In genomic region chr13:79815041-79815440, GRCh38 we compare ENCODE assay signal across 25 cellular contexts.
DNase-seq lines count a peak whose midpoint lies in the region; ATAC-seq, FAIRE-seq and TF ChIP-seq lines count a peak whose summit lies in the region.
"Had no signal": no experiment of that assay in that cellular context is flagged by ENCODE, and none has a peak within 500 bp of the region (broad histone marks: within the 10 kb centered on the region; RNA-seq: fewer than 3 reads in every experiment).

No MANE protein-coding gene starts in this region.

- no peaks in the 10 kb centered on the region for H3K27me3 ChIP-seq in HepG2 (ENCODE audit: control insufficient read depth in 1 of 2, insufficient read depth in 2 of 2, low read length in 2 of 2)
- H3K27me3 ChIP-seq in right lobe of liver = no peaks in the 10 kb centered on the region
- no peaks in the 10 kb centered on the region for H3K27me3 ChIP-seq in endodermal cell (ENCODE audit: control insufficient read depth, insufficient read depth, low read length, poor library complexity, severe bottlenecking)
- H3K27me3 ChIP-seq: BE2C, BLaER1 had no signal

- H2AFZ ChIP-seq in HepG2 (ENCODE audit: low read length) = no peak overlapping the region

- FAIRE-seq in HepG2 (lab: Jason Lieb, UNC) = no peak
- FAIRE-seq: GM12891, GM19239 had no signal

- POLR2A ChIA-PET in HepG2 (lab: Yijun Ruan, JAX) (no interaction called here), HEK293 (lab: Yijun Ruan, JAX) (no interaction called here), WTC11 (lab: Charles Lee) (no interaction called here)

- in situ Hi-C loops in HepG2 (cut with HindIII; ENCODE audit: extremely low pct_ligation_motif_present, low pct_unique_long_range_greater_than_20kb) = no loop called here

- H3K27me3 Mint-ChIP-seq in WTC11 (ENCODE audit: low read depth) (no peaks in the 10 kb centered on the region), endodermal cell (ENCODE audit: insufficient read depth) (no peaks in the 10 kb centered on the region)
- H3K27me3 Mint-ChIP-seq: CD4-positive, alpha-beta memory T cell; CD4-positive, CD25-positive, alpha-beta regulatory T cell; CD8-positive, alpha-beta memory T cell had no signal

- no peak for TF ChIP-seq RAD21 in HepG2 (CRISPR knock-in tag; IDR thresholded peaks at IDR 0.05)

- H3K4me3 Mint-ChIP-seq in WTC11 (no peak overlapping the region), endodermal cell (no peak overlapping the region)
- H3K4me3 Mint-ChIP-seq: CD14-positive monocyte; CD4-positive, alpha-beta memory T cell; CD4-positive, CD25-positive, alpha-beta regulatory T cell; CD8-positive, alpha-beta memory T cell had no signal

- H3K36me3 ChIP-seq in HepG2 (replicated peaks in 1 of 2; ENCODE audit: control insufficient read depth in 1 of 2, insufficient read depth in 2 of 2, low read length in 2 of 2) (no peaks in the 10 kb centered on the region), right lobe of liver (no peaks in the 10 kb centered on the region), HEK293 (ENCODE audit: control insufficient read depth in 2 of 2, insufficient read depth in 1 of 2, low read length in 2 of 2) (no peaks in the 10 kb centered on the region), endodermal cell (ENCODE audit: control insufficient read depth, insufficient read depth, low read length) (no peaks in the 10 kb centered on the region)
- H3K36me3 ChIP-seq: BE2C, BLaER1 had no signal

- TF ChIP-seq EP300 in HepG2 (IDR thresholded peaks at IDR 0.05; ENCODE audit: low read depth in 2 of 2, low read length in 2 of 2) = no peak
- no peak for TF ChIP-seq EP300 in HepG2 (CRISPR knock-in tag; IDR thresholded peaks at IDR 0.05; ENCODE audit: borderline replicate concordance)

- BruUV-seq in HepG2 (replicated peaks; lab: Mats Ljungman, UMichigan) = no TSS peak

- intact Hi-C loops in HepG2 (cut with micrococcal nuclease; ENCODE audit: unreplicated experiment) (no loop called here), right lobe of liver (cut with DNase I) (no loop called here)

- peaks cover 3% of the 10 kb centered on the region; the same call in 1 of the 2 replicates for H3K9me3 Mint-ChIP-seq in WTC11
- peaks cover 7% of the 10 kb centered on the region for H3K9me3 Mint-ChIP-seq in endodermal cell

- CTCF ChIA-PET in HepG2 (lab: Yijun Ruan, JAX; ENCODE audit: low intra/inter-chr PET ratio, low total read pairs) = no interaction called here
- CTCF ChIA-PET in HEK293 (lab: Yijun Ruan, JAX) = interaction anchor here (0.6 kb wide), 1 partner anchor 179 kb away, joined by 7 read pairs; no protein-coding TSS in a partner anchor
- CTCF ChIA-PET in WTC11 (lab: Charles Lee) = no interaction called here

- no peaks in the 10 kb centered on the region for H3K36me3 Mint-ChIP-seq in WTC11
- H3K36me3 Mint-ChIP-seq in endodermal cell (ENCODE audit: low read depth) = no peaks in the 10 kb centered on the region
- H3K36me3 Mint-ChIP-seq: CD14-positive monocyte; CD4-positive, alpha-beta memory T cell; CD4-positive, CD25-positive, alpha-beta regulatory T cell had no signal

- TF ChIP-seq POLR2A in HepG2 (IDR thresholded peaks at IDR 0.05; ENCODE audit: insufficient read depth in 1 of 2, low read depth in 2 of 2, low read length in 2 of 2) (no peak), right lobe of liver (IDR thresholded peaks at IDR 0.05) (no peak)

- WGBS in HepG2 (ENCODE audit: low lambda C conversion rate) = 5% methylated on average over 1 of the region's 1 CpG
- 58% methylated on average over 1 of the region's 1 CpG for WGBS in right lobe of liver (ENCODE audit: insufficient coverage, low coverage, low lambda C conversion rate, missing lambda C conversion rate)
- WGBS in endodermal cell (ENCODE audit: insufficient coverage in 1 of 2, insufficient read length in 1 of 2), 2 experiments = 92% methylated on average over 1 of the region's 1 CpG; no CpG with 5 or more reads in 1 of the 2 experiments

- H3K4me1 ChIP-seq in HepG2 (ENCODE audit: insufficient read depth, low read length) = no peaks in the 10 kb centered on the region
- H3K4me1 ChIP-seq in right lobe of liver = no peaks in the 10 kb centered on the region
- no peaks in the 10 kb centered on the region for H3K4me1 ChIP-seq in HEK293 (ENCODE audit: control insufficient read depth, insufficient read depth, low read length)
- peaks cover 12% of the 10 kb centered on the region for H3K4me1 ChIP-seq in endodermal cell (ENCODE audit: control insufficient read depth, insufficient read depth, low read length)
- H3K4me1 ChIP-seq: BE2C had no signal

- H3K79me2 ChIP-seq in HepG2 (ENCODE audit: insufficient read depth, low read length) = no peaks in the 10 kb centered on the region

- no peak for TF ChIP-seq CTCF in HepG2 (CRISPR knock-in tag; IDR thresholded peaks at IDR 0.05)
- no peak for TF ChIP-seq CTCF in right lobe of liver (IDR thresholded peaks at IDR 0.05)
- no peak for TF ChIP-seq CTCF in HEK293 (tag by site-specific recombination; IDR thresholded peaks at IDR 0.05)
- no peak for TF ChIP-seq CTCF in WTC11 (IDR thresholded peaks at IDR 0.05)
- no peak for TF ChIP-seq CTCF in endodermal cell (conservative IDR thresholded peaks at IDR 0.05)

- H3K4me1 Mint-ChIP-seq in WTC11 (peaks cover 20% of the 10 kb centered on the region), endodermal cell (peaks cover 17% of the 10 kb centered on the region)
- H3K4me1 Mint-ChIP-seq: CD4-positive, alpha-beta memory T cell; CD4-positive, CD25-positive, alpha-beta regulatory T cell; CD8-positive, alpha-beta memory T cell had no signal

- H3K27ac ChIP-seq in HepG2 (ENCODE audit: extremely low read length, insufficient read depth, low read length) (no peak overlapping the region), right lobe of liver (no peak overlapping the region), HEK293 (ENCODE audit: extremely low read depth, low read depth, low read length) (no peak overlapping the region), endodermal cell (ENCODE audit: low read depth, low read length) (no peak overlapping the region)
- H3K27ac ChIP-seq: BLaER1 had no signal

- no peak overlapping the region for H3K4me2 ChIP-seq in HepG2 (ENCODE audit: low read depth, low read length)
- H3K4me2 ChIP-seq: BLaER1 had no signal

- H3K9ac ChIP-seq in HepG2 (ENCODE audit: insufficient read depth, low read depth, low read length) (no peak overlapping the region), endodermal cell (ENCODE audit: extremely low read depth, low read length, poor library complexity, severe bottlenecking) (no peak overlapping the region)
- H3K9ac ChIP-seq: BLaER1 had no signal

- H3K27ac Mint-ChIP-seq in WTC11 (no peak overlapping the region), endodermal cell (no peak overlapping the region)
- H3K27ac Mint-ChIP-seq: CD14-positive monocyte; CD4-positive, CD25-positive, alpha-beta regulatory T cell had no signal

- ATAC-seq in HepG2 (no peak), right lobe of liver (no peak), WTC11 (no peak)

- H3K4me3 ChIP-seq in HepG2 (replicated peaks in 1 of 3; ENCODE audit: insufficient read depth in 1 of 3, low read depth in 2 of 3, low read length in 3 of 3) (no peak overlapping the region), right lobe of liver (no peak overlapping the region), HEK293 (ENCODE audit: low read depth, low read length) (no peak overlapping the region), endodermal cell (ENCODE audit: low read length) (no peak overlapping the region)
- H3K4me3 ChIP-seq: BLaER1 had no signal

- no peaks in the 10 kb centered on the region; the same call in 1 of the 2 replicates for H3K9me3 ChIP-seq in HepG2 (ENCODE audit: low read length)
- H3K9me3 ChIP-seq in right lobe of liver = no peaks in the 10 kb centered on the region
- H3K9me3 ChIP-seq in HEK293 (ENCODE audit: control insufficient read depth, insufficient read depth, low read depth, low read length) = no peaks in the 10 kb centered on the region
- no peaks in the 10 kb centered on the region for H3K9me3 ChIP-seq in endodermal cell (ENCODE audit: control insufficient read depth, low read length)
- H3K9me3 ChIP-seq: BE2C, BLaER1 had no signal

- H4K20me1 ChIP-seq in HepG2 (ENCODE audit: insufficient read depth, low read length) = no peaks in the 10 kb centered on the region
- H4K20me1 ChIP-seq: BLaER1 had no signal

- DNase-seq in HepG2 (ENCODE audit: low spot score) = no peak
- DNase-seq in right lobe of liver = no peak
- no peak for DNase-seq in WTC11 (ENCODE audit: low spot score)
- no peak for DNase-seq in endodermal cell
- no peak for DNase-seq in activated CD4-positive, alpha-beta T cell treated with anti-CD3 and anti-CD28 coated beads, Interleukin-2, amount 50 U/mL, for 48 hours
- DNase-seq: 8988T; ACHN; BE2C; C1 segment of cervical spinal cord; CD4-positive, alpha-beta memory T cell; CD4-positive, CD25-positive, alpha-beta regulatory T cell; CD8-positive, alpha-beta memory T cell; COR-L47; DMS 273 treated with DMSO at 0.1 percent for 48 hours; DMS153; DMS53; DMS79; DND-41; EL; GDM1 had no signal

TF ChIP-seq in HepG2, 621 proteins besides CTCF, POLR2A, EP300 and RAD21:
- no peak for TF ChIP-seq ZNF260 (CRISPR knock-in tag; IDR thresholded peaks at IDR 0.05; ENCODE audit: borderline replicate concordance, low read depth)
- peak; percentile 55 for TF ChIP-seq HNRNPK (IDR thresholded peaks at IDR 0.05; ENCODE audit: low read depth, low read length, poor library complexity, severe bottlenecking)
TF ChIP-seq in HepG2: peak in this region for 1.

TF ChIP-seq in HEK293, 187 proteins besides CTCF, POLR2A, EP300 and RAD21:
- peak; percentile 99 for TF ChIP-seq PRDM1 (tag by site-specific recombination; IDR thresholded peaks at IDR 0.05)
- no peak for TF ChIP-seq ZNF274 (IDR thresholded peaks at IDR 0.05; ENCODE audit: low read length)
- TF ChIP-seq ZNF274 (tag by site-specific recombination; IDR thresholded peaks at IDR 0.05; ENCODE audit: borderline replicate concordance) = no peak
- TF ChIP-seq ZNF175 (tag by site-specific recombination; IDR thresholded peaks at IDR 0.05) = no peak

TF ChIP-seq in WTC11, 78 proteins besides CTCF, POLR2A, EP300 and RAD21:
- TF ChIP-seq, protein P1, sequence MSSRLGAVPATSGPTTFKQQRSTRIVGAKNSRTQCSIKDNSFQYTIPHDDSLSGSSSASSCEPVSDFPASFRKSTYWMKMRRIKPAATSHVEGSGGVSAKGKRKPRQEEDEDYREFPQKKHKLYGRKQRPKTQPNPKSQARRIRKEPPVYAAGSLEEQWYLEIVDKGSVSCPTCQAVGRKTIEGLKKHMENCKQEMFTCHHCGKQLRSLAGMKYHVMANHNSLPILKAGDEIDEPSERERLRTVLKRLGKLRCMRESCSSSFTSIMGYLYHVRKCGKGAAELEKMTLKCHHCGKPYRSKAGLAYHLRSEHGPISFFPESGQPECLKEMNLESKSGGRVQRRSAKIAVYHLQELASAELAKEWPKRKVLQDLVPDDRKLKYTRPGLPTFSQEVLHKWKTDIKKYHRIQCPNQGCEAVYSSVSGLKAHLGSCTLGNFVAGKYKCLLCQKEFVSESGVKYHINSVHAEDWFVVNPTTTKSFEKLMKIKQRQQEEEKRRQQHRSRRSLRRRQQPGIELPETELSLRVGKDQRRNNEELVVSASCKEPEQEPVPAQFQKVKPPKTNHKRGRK (CRISPR knock-in tag; IDR thresholded peaks at IDR 0.05; ENCODE audit: borderline replicate concordance) = 0 out of 2 replicates have a peak, but pooled peaks have one; percentile 19
- TF ChIP-seq ZNF219 (CRISPR knock-in tag; IDR thresholded peaks at IDR 0.05; ENCODE audit: borderline replicate concordance) = no peak
